ENCODE assay signal across 20 cellular contexts in genomic region chr15:38308242-38308641, GRCh38. TPM values are rescaled to one million over a fixed set of nuclear protein-coding genes. Genes with fewer than 3 reads are reported as not detected.
DNase-seq lines count a peak whose midpoint lies in the region; ATAC-seq and TF ChIP-seq lines count a peak whose summit lies in the region.
"Had no signal": no experiment of that assay in that cellular context is flagged by ENCODE, and none has a peak within 500 bp of the region (broad histone marks: within the 10 kb centered on the region; RNA-seq: fewer than 3 reads in every experiment).

No MANE protein-coding gene starts in this region.

- no peak overlapping the region for H2AFZ ChIP-seq in DND-41 (ENCODE audit: low read depth, low read length)
- H2AFZ ChIP-seq in Karpas-422 (ENCODE audit: low read length) = no peak overlapping the region

- H3K79me2 ChIP-seq in DND-41 (ENCODE audit: insufficient read depth, low read length) (no peaks in the 10 kb centered on the region), Karpas-422 (ENCODE audit: low read length) (peaks cover 98% of the 10 kb centered on the region)

- H3K4me3 ChIP-seq in DND-41 (ENCODE audit: low read depth in 1 of 2, low read length in 2 of 2) (no peak overlapping the region), Karpas-422 (ENCODE audit: low read length) (no peak overlapping the region), colonic mucosa (no peak overlapping the region), heart right ventricle (no peak overlapping the region)
- H3K4me3 ChIP-seq: Peyer's patch, SJSA1 had no signal

- H3K27ac Mint-ChIP-seq in activated T-helper 17 cell treated with anti-CD3 and anti-CD28 coated beads, Interleukin-2, amount 50 U/mL, for 72 hours = no peak overlapping the region
- H3K27ac Mint-ChIP-seq in natural killer cell = no peak overlapping the region

- H3K27ac ChIP-seq in DND-41 (ENCODE audit: low read length) (no peak overlapping the region), Karpas-422 (ENCODE audit: low read length) (peak overlapping the region; percentile 15; the same call in 1 of the 2 replicates), colonic mucosa (no peak overlapping the region), heart right ventricle (no peak overlapping the region)
- H3K27ac ChIP-seq: Peyer's patch, SJSA1 had no signal

- no peaks in the 10 kb centered on the region for H3K9me3 Mint-ChIP-seq in activated T-helper 17 cell treated with anti-CD3 and anti-CD28 coated beads, Interleukin-2, amount 50 U/mL, for 72 hours
- H3K9me3 Mint-ChIP-seq in natural killer cell = no peaks in the 10 kb centered on the region

- no peaks in the 10 kb centered on the region for H3K36me3 Mint-ChIP-seq in activated T-helper 17 cell treated with anti-CD3 and anti-CD28 coated beads, Interleukin-2, amount 50 U/mL, for 72 hours (ENCODE audit: low read depth)
- no peaks in the 10 kb centered on the region for H3K36me3 Mint-ChIP-seq in natural killer cell

- no peaks in the 10 kb centered on the region for H3K9me2 ChIP-seq in Karpas-422 (replicated peaks; ENCODE audit: insufficient read depth, low read length)

- no peaks in the 10 kb centered on the region for H4K20me1 ChIP-seq in DND-41 (ENCODE audit: insufficient read depth, low read length)
- no peaks in the 10 kb centered on the region for H4K20me1 ChIP-seq in Karpas-422 (ENCODE audit: insufficient read depth, low read depth, low read length)

- H3K27me3 Mint-ChIP-seq in activated T-helper 17 cell treated with anti-CD3 and anti-CD28 coated beads, Interleukin-2, amount 50 U/mL, for 72 hours = peaks cover 51% of the 10 kb centered on the region
- no peaks in the 10 kb centered on the region for H3K27me3 Mint-ChIP-seq in natural killer cell (ENCODE audit: low read depth in 2 of 2)

- DNase-seq in DND-41 (no peak), Karpas-422 (no peak), natural killer cell (no peak), colonic mucosa (no peak), NCI-H82 treated with DMSO at 0.1 percent for 48 hours (lab: John Stamatoyannopoulos, UW; ENCODE audit: unreplicated experiment) (no peak), cardiac septum (ENCODE audit: low spot score) (no peak), heart right ventricle (no peak)
- DNase-seq: BE2C, Caco-2, DMS 273 treated with DMSO at 0.1 percent for 48 hours, DMS79 treated with DMSO at 0.1 percent for 48 hours, NCI-H1092, NCI-H1436, NCI-H1930, NCI-H510A treated with DMSO at 0.1 percent for 48 hours, NCI-H748 treated with DMSO at 0.1 percent for 48 hours, Peyer's patch, SW 1271 had no signal

- peak overlapping the region; percentile 15; the same call in 1 of the 2 replicates for H3K4me2 ChIP-seq in DND-41 (ENCODE audit: insufficient read depth, low read length)
- peak overlapping the region; percentile 16 for H3K4me2 ChIP-seq in Karpas-422 (ENCODE audit: low read depth, low read length, poor library complexity, severe bottlenecking)

- peak overlapping the region; percentile 39 for H3K4me3 Mint-ChIP-seq in activated T-helper 17 cell treated with anti-CD3 and anti-CD28 coated beads, Interleukin-2, amount 50 U/mL, for 72 hours
- H3K4me3 Mint-ChIP-seq in natural killer cell = peak overlapping the region; percentile 17

- no peaks in the 10 kb centered on the region for H3K36me3 ChIP-seq in DND-41 (ENCODE audit: insufficient read depth, low read length)
- peaks cover 22% of the 10 kb centered on the region; the same call in 1 of the 2 replicates for H3K36me3 ChIP-seq in Karpas-422 (ENCODE audit: insufficient read depth, low read length)
- H3K36me3 ChIP-seq in colonic mucosa = no peaks in the 10 kb centered on the region
- peaks cover 0 to 11% (median 0%) of the 10 kb centered on the region in 9 donors for H3K36me3 ChIP-seq in heart right ventricle
- H3K36me3 ChIP-seq: Peyer's patch had no signal

- WGBS in heart right ventricle, 2 donors = 87 to 90% methylated on average over 5 of the region's 5 CpGs

- ATAC-seq in DND-41 (ENCODE audit: insufficient read depth, low read depth) (peak; percentile 42; the same call in 1 of the 3 replicates), natural killer cell (peak in 1 of 3 donors; percentile 39), heart right ventricle (no peak)
- no peak for ATAC-seq in activated T-helper 17 cell treated with anti-CD3 and anti-CD28 coated beads, Interleukin-2, amount 50 U/mL, for 72 hours (replicated peaks)

- H3K4me1 Mint-ChIP-seq in activated T-helper 17 cell treated with anti-CD3 and anti-CD28 coated beads, Interleukin-2, amount 50 U/mL, for 72 hours = peaks cover 28% of the 10 kb centered on the region
- H3K4me1 Mint-ChIP-seq in natural killer cell = peaks cover 11 to 21% of the 10 kb centered on the region in 2 donors

- H3K4me1 ChIP-seq in DND-41 (ENCODE audit: insufficient read depth, low read length) = peaks cover 13% of the 10 kb centered on the region; the same call in 1 of the 2 replicates
- peaks cover 37% of the 10 kb centered on the region for H3K4me1 ChIP-seq in Karpas-422 (ENCODE audit: low read length)
- H3K4me1 ChIP-seq in colonic mucosa = no peaks in the 10 kb centered on the region
- peaks cover 0 to 34% (median 5%) of the 10 kb centered on the region in 9 donors for H3K4me1 ChIP-seq in heart right ventricle
- H3K4me1 ChIP-seq: BE2C, Caco-2, Peyer's patch, SJSA1 had no signal

- TF ChIP-seq CTCF in DND-41 (IDR thresholded peaks at IDR 0.05; ENCODE audit: borderline replicate concordance, extremely low read depth, low read length, poor library complexity, severe bottlenecking) (no peak), natural killer cell (IDR thresholded peaks at IDR 0.05) (no peak), colonic mucosa (IDR thresholded peaks at IDR 0.05) (no peak), heart right ventricle (IDR thresholded peaks at IDR 0.05) (no peak)

- H3K27me3 ChIP-seq in DND-41 (ENCODE audit: insufficient read depth, low read length, poor library complexity) (peaks cover 3% of the 10 kb centered on the region), Karpas-422 (ENCODE audit: low read length) (no peaks in the 10 kb centered on the region), colonic mucosa (no peaks in the 10 kb centered on the region), heart right ventricle (no peaks in the 10 kb centered on the region)
- H3K27me3 ChIP-seq: BE2C, Peyer's patch, SJSA1 had no signal

- intact Hi-C loops in natural killer cell (cut with micrococcal nuclease) = loop anchor here (5.0 kb wide), 1 partner anchor 56 kb away; the partner anchor contains the start of gene SPRED1
- intact Hi-C loops in colonic mucosa (cut with DNase I) = no loop called here
- intact Hi-C loops in cardiac septum (cut with DNase I) = loop anchor here (5.0 kb wide), 1 partner anchor 56 kb away; the partner anchor contains the start of gene SPRED1
- intact Hi-C loops in heart right ventricle (cut with DNase I) = loop anchor here in 2 of 10 donors (5.0 to 10.0 kb wide), 2 partner anchors 46 to 53 kb away; partner anchors contain the start of gene SPRED1 (in 1 of the 2)

- H3K9ac ChIP-seq in DND-41 (ENCODE audit: low read depth, low read length) (no peak overlapping the region), Karpas-422 (ENCODE audit: low read length) (no peak overlapping the region), colonic mucosa (ENCODE audit: low read depth in 2 of 2, low read length in 2 of 2) (no peak overlapping the region)

- no peaks in the 10 kb centered on the region for H3K9me3 ChIP-seq in DND-41 (ENCODE audit: insufficient read depth, low read length, severe bottlenecking)
- H3K9me3 ChIP-seq in Karpas-422 (ENCODE audit: low read length) = no peaks in the 10 kb centered on the region
- no peaks in the 10 kb centered on the region for H3K9me3 ChIP-seq in colonic mucosa
- no peaks in the 10 kb centered on the region for H3K9me3 ChIP-seq in heart right ventricle
- H3K9me3 ChIP-seq: BE2C, Caco-2, Peyer's patch, SJSA1 had no signal

RNA-seq across cellular contexts. Expression of gene SPRED1, which starts 55.6 kb away (rescaled TPM):
- 25.6 and 27.7 TPM in 2 replicates for total RNA-seq in Karpas-422 (2014; rRNA removed; shearing (Covaris generic); ENCODE audit: low replicate concordance)
- total RNA-seq in activated T-helper 17 cell treated with anti-CD3 and anti-CD28 coated beads, Interleukin-2, amount 50 U/mL, for 72 hours = under 1 TPM; 0.09 to 0.19 TPM
- 1 to 10 TPM; 1.1 to 2.0 (median 1.5) TPM for total RNA-seq in natural killer cell
- 10 to 100 TPM; 26.8 to 28.0 TPM for total RNA-seq in colonic mucosa
- 12.7 TPM for total RNA-seq in cardiac septum
- 10 to 100 TPM in 3 of 10 donors, 1 to 10 TPM in 7; 6.4 to 20.2 (median 7.6) TPM for total RNA-seq in heart right ventricle
- 1 to 10 TPM; 3.3 to 6.4 TPM for polyA plus RNA-seq in heart right ventricle
